Comparison of ENCODE assay signal across 1 cellular context in the genomic region with DNA sequence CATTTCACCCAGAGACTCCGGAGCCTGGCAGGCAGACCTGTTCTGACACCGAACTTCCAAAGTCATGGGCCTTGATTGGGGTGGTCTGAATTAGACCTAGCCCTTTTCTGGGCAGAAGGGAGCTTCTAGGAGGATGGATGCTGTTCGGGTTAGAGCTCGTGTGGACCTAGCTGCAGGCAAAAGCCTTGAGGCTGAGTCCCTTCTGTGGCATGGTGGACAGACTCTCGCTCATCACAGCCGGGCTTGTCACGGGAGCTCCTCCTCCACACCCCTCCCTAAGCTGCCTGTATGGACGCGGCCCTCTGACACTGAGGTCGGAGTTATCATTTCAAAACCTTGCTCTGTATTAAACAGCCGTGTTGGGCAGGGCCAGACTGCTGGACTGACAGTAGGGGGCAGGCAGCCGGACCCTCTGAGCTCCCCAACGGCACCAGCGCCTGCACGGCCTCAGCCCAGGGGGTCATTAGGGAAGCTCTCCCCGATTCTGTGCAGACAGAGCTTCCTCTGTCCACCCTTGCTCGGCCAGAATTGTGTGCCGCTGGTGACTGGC.
TF ChIP-seq lines count a peak whose summit lies in the region.

No MANE protein-coding gene starts in this region.

TF ChIP-seq in HepG2, 621 proteins besides CTCF, POLR2A, EP300 and RAD21 (continued from another document):
- TF ChIP-seq, protein P1, sequence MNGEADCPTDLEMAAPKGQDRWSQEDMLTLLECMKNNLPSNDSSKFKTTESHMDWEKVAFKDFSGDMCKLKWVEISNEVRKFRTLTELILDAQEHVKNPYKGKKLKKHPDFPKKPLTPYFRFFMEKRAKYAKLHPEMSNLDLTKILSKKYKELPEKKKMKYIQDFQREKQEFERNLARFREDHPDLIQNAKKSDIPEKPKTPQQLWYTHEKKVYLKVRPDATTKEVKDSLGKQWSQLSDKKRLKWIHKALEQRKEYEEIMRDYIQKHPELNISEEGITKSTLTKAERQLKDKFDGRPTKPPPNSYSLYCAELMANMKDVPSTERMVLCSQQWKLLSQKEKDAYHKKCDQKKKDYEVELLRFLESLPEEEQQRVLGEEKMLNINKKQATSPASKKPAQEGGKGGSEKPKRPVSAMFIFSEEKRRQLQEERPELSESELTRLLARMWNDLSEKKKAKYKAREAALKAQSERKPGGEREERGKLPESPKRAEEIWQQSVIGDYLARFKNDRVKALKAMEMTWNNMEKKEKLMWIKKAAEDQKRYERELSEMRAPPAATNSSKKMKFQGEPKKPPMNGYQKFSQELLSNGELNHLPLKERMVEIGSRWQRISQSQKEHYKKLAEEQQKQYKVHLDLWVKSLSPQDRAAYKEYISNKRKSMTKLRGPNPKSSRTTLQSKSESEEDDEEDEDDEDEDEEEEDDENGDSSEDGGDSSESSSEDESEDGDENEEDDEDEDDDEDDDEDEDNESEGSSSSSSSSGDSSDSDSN (CRISPR knock-in tag; IDR thresholded peaks at IDR 0.05) = peak; percentile 32; the same call in 1 of the 2 replicates
- 0 out of 2 replicates have a peak, but pooled peaks have one; percentile 15 for TF ChIP-seq ZNF292 (CRISPR knock-in tag; IDR thresholded peaks at IDR 0.05; ENCODE audit: borderline replicate concordance, low read depth)
- no peak for TF ChIP-seq ZNF121 (CRISPR knock-in tag; IDR thresholded peaks at IDR 0.05)
- TF ChIP-seq HHEX (CRISPR knock-in tag; IDR thresholded peaks at IDR 0.05) = no peak
- TF ChIP-seq, protein P2, sequence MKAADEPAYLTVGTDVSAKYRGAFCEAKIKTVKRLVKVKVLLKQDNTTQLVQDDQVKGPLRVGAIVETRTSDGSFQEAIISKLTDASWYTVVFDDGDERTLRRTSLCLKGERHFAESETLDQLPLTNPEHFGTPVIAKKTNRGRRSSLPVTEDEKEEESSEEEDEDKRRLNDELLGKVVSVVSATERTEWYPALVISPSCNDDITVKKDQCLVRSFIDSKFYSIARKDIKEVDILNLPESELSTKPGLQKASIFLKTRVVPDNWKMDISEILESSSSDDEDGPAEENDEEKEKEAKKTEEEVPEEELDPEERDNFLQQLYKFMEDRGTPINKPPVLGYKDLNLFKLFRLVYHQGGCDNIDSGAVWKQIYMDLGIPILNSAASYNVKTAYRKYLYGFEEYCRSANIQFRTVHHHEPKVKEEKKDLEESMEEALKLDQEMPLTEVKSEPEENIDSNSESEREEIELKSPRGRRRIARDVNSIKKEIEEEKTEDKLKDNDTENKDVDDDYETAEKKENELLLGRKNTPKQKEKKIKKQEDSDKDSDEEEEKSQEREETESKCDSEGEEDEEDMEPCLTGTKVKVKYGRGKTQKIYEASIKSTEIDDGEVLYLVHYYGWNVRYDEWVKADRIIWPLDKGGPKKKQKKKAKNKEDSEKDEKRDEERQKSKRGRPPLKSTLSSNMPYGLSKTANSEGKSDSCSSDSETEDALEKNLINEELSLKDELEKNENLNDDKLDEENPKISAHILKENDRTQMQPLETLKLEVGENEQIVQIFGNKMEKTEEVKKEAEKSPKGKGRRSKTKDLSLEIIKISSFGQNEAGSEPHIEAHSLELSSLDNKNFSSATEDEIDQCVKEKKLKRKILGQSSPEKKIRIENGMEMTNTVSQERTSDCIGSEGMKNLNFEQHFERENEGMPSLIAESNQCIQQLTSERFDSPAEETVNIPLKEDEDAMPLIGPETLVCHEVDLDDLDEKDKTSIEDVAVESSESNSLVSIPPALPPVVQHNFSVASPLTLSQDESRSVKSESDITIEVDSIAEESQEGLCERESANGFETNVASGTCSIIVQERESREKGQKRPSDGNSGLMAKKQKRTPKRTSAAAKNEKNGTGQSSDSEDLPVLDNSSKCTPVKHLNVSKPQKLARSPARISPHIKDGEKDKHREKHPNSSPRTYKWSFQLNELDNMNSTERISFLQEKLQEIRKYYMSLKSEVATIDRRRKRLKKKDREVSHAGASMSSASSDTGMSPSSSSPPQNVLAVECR (CRISPR knock-in tag; IDR thresholded peaks at IDR 0.05; ENCODE audit: borderline replicate concordance) = peak; percentile 32; the same call in 1 of the 2 replicates
- TF ChIP-seq, protein P3, sequence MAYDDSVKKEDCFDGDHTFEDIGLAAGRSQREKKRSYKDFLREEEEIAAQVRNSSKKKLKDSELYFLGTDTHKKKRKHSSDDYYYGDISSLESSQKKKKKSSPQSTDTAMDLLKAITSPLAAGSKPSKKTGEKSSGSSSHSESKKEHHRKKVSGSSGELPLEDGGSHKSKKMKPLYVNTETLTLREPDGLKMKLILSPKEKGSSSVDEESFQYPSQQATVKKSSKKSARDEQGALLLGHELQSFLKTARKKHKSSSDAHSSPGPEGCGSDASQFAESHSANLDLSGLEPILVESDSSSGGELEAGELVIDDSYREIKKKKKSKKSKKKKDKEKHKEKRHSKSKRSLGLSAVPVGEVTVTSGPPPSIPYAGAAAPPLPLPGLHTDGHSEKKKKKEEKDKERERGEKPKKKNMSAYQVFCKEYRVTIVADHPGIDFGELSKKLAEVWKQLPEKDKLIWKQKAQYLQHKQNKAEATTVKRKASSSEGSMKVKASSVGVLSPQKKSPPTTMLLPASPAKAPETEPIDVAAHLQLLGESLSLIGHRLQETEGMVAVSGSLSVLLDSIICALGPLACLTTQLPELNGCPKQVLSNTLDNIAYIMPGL (CRISPR knock-in tag; IDR thresholded peaks at IDR 0.05; ENCODE audit: borderline replicate concordance in 1 of 2, low read depth in 1 of 2) = peak in 1 of 2 experiments; percentile 71; a peak in 2 of 4 replicates
- no peak for TF ChIP-seq U2AF2 (IDR thresholded peaks at IDR 0.05; ENCODE audit: low read depth, low read length)
- no peak for TF ChIP-seq KMT2B (CRISPR knock-in tag; IDR thresholded peaks at IDR 0.05)
- TF ChIP-seq HNRNPLL (IDR thresholded peaks at IDR 0.05; ENCODE audit: low read depth, low read length, poor library complexity, severe bottlenecking) = peak; percentile 4
- no peak for TF ChIP-seq NR3C1 (CRISPR knock-in tag; IDR thresholded peaks at IDR 0.05)
- TF ChIP-seq FOXA1 (IDR thresholded peaks at IDR 0.05) = no peak
- no peak for TF ChIP-seq FOXA1 (CRISPR knock-in tag; IDR thresholded peaks at IDR 0.05)
- TF ChIP-seq SMARCC2 (IDR thresholded peaks at IDR 0.05) = no peak
- no peak for TF ChIP-seq POGZ (CRISPR knock-in tag; IDR thresholded peaks at IDR 0.05)
- peak; percentile 33; the same call in 1 of the 2 replicates for TF ChIP-seq ZNF501 (CRISPR knock-in tag; IDR thresholded peaks at IDR 0.05)
- 0 out of 2 replicates have a peak, but pooled peaks have one; percentile 16 for TF ChIP-seq SALL1 (CRISPR knock-in tag; IDR thresholded peaks at IDR 0.05)
- TF ChIP-seq ZBTB7B (CRISPR knock-in tag; IDR thresholded peaks at IDR 0.05) = 0 out of 2 replicates have a peak, but pooled peaks have one; percentile 22
- TF ChIP-seq, protein P4, sequence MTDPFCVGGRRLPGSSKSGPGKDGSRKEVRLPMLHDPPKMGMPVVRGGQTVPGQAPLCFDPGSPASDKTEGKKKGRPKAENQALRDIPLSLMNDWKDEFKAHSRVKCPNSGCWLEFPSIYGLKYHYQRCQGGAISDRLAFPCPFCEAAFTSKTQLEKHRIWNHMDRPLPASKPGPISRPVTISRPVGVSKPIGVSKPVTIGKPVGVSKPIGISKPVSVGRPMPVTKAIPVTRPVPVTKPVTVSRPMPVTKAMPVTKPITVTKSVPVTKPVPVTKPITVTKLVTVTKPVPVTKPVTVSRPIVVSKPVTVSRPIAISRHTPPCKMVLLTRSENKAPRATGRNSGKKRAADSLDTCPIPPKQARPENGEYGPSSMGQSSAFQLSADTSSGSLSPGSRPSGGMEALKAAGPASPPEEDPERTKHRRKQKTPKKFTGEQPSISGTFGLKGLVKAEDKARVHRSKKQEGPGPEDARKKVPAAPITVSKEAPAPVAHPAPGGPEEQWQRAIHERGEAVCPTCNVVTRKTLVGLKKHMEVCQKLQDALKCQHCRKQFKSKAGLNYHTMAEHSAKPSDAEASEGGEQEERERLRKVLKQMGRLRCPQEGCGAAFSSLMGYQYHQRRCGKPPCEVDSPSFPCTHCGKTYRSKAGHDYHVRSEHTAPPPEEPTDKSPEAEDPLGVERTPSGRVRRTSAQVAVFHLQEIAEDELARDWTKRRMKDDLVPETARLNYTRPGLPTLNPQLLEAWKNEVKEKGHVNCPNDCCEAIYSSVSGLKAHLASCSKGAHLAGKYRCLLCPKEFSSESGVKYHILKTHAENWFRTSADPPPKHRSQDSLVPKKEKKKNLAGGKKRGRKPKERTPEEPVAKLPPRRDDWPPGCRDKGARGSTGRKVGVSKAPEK (CRISPR knock-in tag; IDR thresholded peaks at IDR 0.05; ENCODE audit: borderline replicate concordance) = peak; percentile 31; the same call in 1 of the 2 replicates
- peak; percentile 96 for TF ChIP-seq ZSCAN29 (CRISPR knock-in tag; conservative IDR thresholded peaks at IDR 0.05)
- TF ChIP-seq, protein P5, sequence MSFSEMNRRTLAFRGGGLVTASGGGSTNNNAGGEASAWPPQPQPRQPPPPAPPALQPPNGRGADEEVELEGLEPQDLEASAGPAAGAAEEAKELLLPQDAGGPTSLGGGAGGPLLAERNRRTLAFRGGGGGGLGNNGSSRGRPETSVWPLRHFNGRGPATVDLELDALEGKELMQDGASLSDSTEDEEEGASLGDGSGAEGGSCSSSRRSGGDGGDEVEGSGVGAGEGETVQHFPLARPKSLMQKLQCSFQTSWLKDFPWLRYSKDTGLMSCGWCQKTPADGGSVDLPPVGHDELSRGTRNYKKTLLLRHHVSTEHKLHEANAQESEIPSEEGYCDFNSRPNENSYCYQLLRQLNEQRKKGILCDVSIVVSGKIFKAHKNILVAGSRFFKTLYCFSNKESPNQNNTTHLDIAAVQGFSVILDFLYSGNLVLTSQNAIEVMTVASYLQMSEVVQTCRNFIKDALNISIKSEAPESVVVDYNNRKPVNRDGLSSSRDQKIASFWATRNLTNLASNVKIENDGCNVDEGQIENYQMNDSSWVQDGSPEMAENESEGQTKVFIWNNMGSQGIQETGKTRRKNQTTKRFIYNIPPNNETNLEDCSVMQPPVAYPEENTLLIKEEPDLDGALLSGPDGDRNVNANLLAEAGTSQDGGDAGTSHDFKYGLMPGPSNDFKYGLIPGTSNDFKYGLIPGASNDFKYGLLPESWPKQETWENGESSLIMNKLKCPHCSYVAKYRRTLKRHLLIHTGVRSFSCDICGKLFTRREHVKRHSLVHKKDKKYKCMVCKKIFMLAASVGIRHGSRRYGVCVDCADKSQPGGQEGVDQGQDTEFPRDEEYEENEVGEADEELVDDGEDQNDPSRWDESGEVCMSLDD (CRISPR knock-in tag; IDR thresholded peaks at IDR 0.05; ENCODE audit: borderline replicate concordance) = no peak
- no peak for TF ChIP-seq HDAC1 (CRISPR knock-in tag; IDR thresholded peaks at IDR 0.05)
